ENCODE assay signal across 36 cellular contexts in genomic region chr17:79127534-79128135, GRCh38.
"Had no signal": no experiment of that assay in that cellular context is flagged by ENCODE, and none has a peak within 500 bp of the region (broad histone marks: within the 10 kb centered on the region; RNA-seq: fewer than 3 reads in every experiment).

No MANE protein-coding gene starts in this region.

- H3K9me3 Mint-ChIP-seq: activated B cell treated with CpG ODN at 0.5 μM for 24 hours; activated CD4-positive, alpha-beta memory T cell treated with anti-CD3 and anti-CD28 coated beads for 36 hours; activated CD8-positive, alpha-beta T cell treated with anti-CD3 and anti-CD28 coated beads for 36 hours; activated naive CD4-positive, alpha-beta T cell treated with anti-CD3 and anti-CD28 coated beads, Interleukin-2, amount 10 ng/mL, durations not matched to agents 7 days and 5 days; activated naive CD4-positive, alpha-beta T cell treated with anti-CD3 and anti-CD28 coated beads, Interleukin-2, amount 50 U/mL, for 24 hours; activated naive CD8-positive, alpha-beta T cell treated with anti-CD3 and anti-CD28 coated beads, Interleukin-2, amount 10 ng/mL, durations not matched to agents 7 days and 5 days; activated naive CD8-positive, alpha-beta T cell treated with anti-CD3 and anti-CD28 coated beads, Interleukin-2, amount 50 U/mL, for 24 hours; activated T-cell treated with anti-CD3 and anti-CD28 coated beads, Interleukin-2, amount 50 U/mL, for 24 hours; activated T-helper 2 cell treated with anti-CD3 and anti-CD28 coated beads, Interferon-gamma antibody, Interleukin-2, Interleukin-4, amounts not matched to agents 10 μg/mL and 5 μg/mL and 100 μg/mL, durations not matched to agents 14 hours and 24 hours and 36 hours; central memory CD8-positive, alpha-beta T cell; T-helper 1 cell treated with Interleukin-12 subunit alpha and Interleukin-12 subunit beta and Interleukin-4 antibody, amounts not matched to agents 30 μg/mL and 1 μg/mL, for 36 hours; T-helper 2 cell treated with Interferon-gamma antibody and Interleukin-4, amounts not matched to agents 5 μg/mL and 100 μg/mL, for 36 hours had no signal

- H3K9me3 ChIP-seq: ascending aorta had no signal

- H3K27ac ChIP-seq: ascending aorta, cardiac muscle cell, VCaP had no signal

- H3K4me3 Mint-ChIP-seq: activated B cell treated with CpG ODN at 0.5 μM for 24 hours; activated CD4-positive, alpha-beta memory T cell treated with anti-CD3 and anti-CD28 coated beads for 36 hours; activated CD4-positive, alpha-beta T cell treated with anti-CD3 and anti-CD28 coated beads for 36 hours; activated CD8-positive, alpha-beta T cell treated with anti-CD3 and anti-CD28 coated beads for 36 hours; activated naive CD4-positive, alpha-beta T cell treated with anti-CD3 and anti-CD28 coated beads, Interleukin-2, amount 10 ng/mL, durations not matched to agents 7 days and 5 days; activated naive CD4-positive, alpha-beta T cell treated with anti-CD3 and anti-CD28 coated beads, Interleukin-2, amount 50 U/mL, for 24 hours; activated naive CD8-positive, alpha-beta T cell; activated naive CD8-positive, alpha-beta T cell treated with anti-CD3 and anti-CD28 coated beads, Interleukin-2, amount 10 ng/mL, durations not matched to agents 7 days and 5 days; activated naive CD8-positive, alpha-beta T cell treated with anti-CD3 and anti-CD28 coated beads, Interleukin-2, amount 50 U/mL, for 24 hours; activated T-cell treated with anti-CD3 and anti-CD28 coated beads, Interleukin-2, amount 50 U/mL, for 24 hours; brain; central memory CD8-positive, alpha-beta T cell; T-helper 1 cell treated with Interleukin-12 subunit alpha and Interleukin-12 subunit beta and Interleukin-4 antibody, amounts not matched to agents 30 μg/mL and 1 μg/mL, for 36 hours; T-helper 2 cell treated with Interferon-gamma antibody and Interleukin-4, amounts not matched to agents 5 μg/mL and 100 μg/mL, for 36 hours had no signal

- H3K4me3 ChIP-seq: ascending aorta, cardiac muscle cell had no signal

- H3K27me3 Mint-ChIP-seq: activated naive CD8-positive, alpha-beta T cell had no signal

- DNase-seq: activated B cell treated with CpG ODN at 0.5 μM for 24 hours; activated CD4-positive, alpha-beta memory T cell treated with anti-CD3 and anti-CD28 coated beads for 36 hours; activated CD4-positive, alpha-beta T cell treated with anti-CD3 and anti-CD28 coated beads for 36 hours; activated CD4-positive, alpha-beta T cell treated with anti-CD3 and anti-CD28 coated beads for 48 hours; activated CD4-positive, alpha-beta T cell treated with anti-CD3 and anti-CD28 coated beads, Interleukin-2, amount 50 U/mL, for 1 hour; activated CD4-positive, alpha-beta T cell treated with anti-CD3 and anti-CD28 coated beads, Interleukin-2, amount 50 U/mL, for 4 hours; activated CD4-positive, CD25-positive, alpha-beta regulatory T cell treated with anti-CD3 and anti-CD28 coated beads, Interleukin-2, amount 50 U/mL, for 72 hours; activated CD8-positive, alpha-beta memory T cell treated with anti-CD3 and anti-CD28 coated beads, Interleukin-2, amount 50 U/mL, for 4 hours; activated CD8-positive, alpha-beta T cell treated with anti-CD3 and anti-CD28 coated beads for 36 hours; activated effector memory CD4-positive, alpha-beta T cell treated with Interleukin-2 at 50 U/mL for 16 hours; activated gamma-delta T cell; activated naive CD4-positive, alpha-beta T cell treated with anti-CD3 and anti-CD28 coated beads, Interleukin-2, amount 10 ng/mL, durations not matched to agents 7 days and 5 days; activated naive CD4-positive, alpha-beta T cell treated with Interleukin-2 at 50 U/mL for 16 hours; activated naive CD8-positive, alpha-beta T cell treated with anti-CD3 and anti-CD28 coated beads, Interleukin-2, amount 10 ng/mL, durations not matched to agents 7 days and 5 days; activated naive CD8-positive, alpha-beta T cell treated with anti-CD3 and anti-CD28 coated beads, Interleukin-2, amount 50 U/mL, for 24 hours; activated T-cell treated with anti-CD3 and anti-CD28 coated beads for 4 hours; activated T-cell treated with anti-CD3 and anti-CD28 coated beads, Interleukin-2, amount 50 U/mL, for 24 hours; activated T-cell treated with anti-CD3 and anti-CD28 coated beads, Interleukin-2, amount 50 U/mL, for 48 hours; amygdala; anterior cingulate cortex; caudate nucleus; cerebellar nuclear complex; T-helper 2 cell; T-helper 9 cell had no signal

- H3K36me3 ChIP-seq: ascending aorta, cardiac muscle cell had no signal

- H3K4me1 Mint-ChIP-seq: activated B cell treated with CpG ODN at 0.5 μM for 24 hours; activated CD4-positive, alpha-beta T cell treated with anti-CD3 and anti-CD28 coated beads for 36 hours; activated naive CD4-positive, alpha-beta T cell treated with anti-CD3 and anti-CD28 coated beads, Interleukin-2, amount 10 ng/mL, durations not matched to agents 7 days and 5 days; activated naive CD4-positive, alpha-beta T cell treated with anti-CD3 and anti-CD28 coated beads, Interleukin-2, amount 50 U/mL, for 24 hours; activated naive CD8-positive, alpha-beta T cell treated with anti-CD3 and anti-CD28 coated beads, Interleukin-2, amount 10 ng/mL, durations not matched to agents 7 days and 5 days; activated naive CD8-positive, alpha-beta T cell treated with anti-CD3 and anti-CD28 coated beads, Interleukin-2, amount 50 U/mL, for 24 hours; brain; central memory CD8-positive, alpha-beta T cell had no signal

- H3K27ac Mint-ChIP-seq: activated B cell treated with CpG ODN at 0.5 μM for 24 hours; activated CD4-positive, alpha-beta memory T cell treated with anti-CD3 and anti-CD28 coated beads for 36 hours; activated CD4-positive, alpha-beta T cell treated with anti-CD3 and anti-CD28 coated beads for 36 hours; activated CD8-positive, alpha-beta T cell treated with anti-CD3 and anti-CD28 coated beads for 36 hours; activated naive CD4-positive, alpha-beta T cell treated with anti-CD3 and anti-CD28 coated beads, Interleukin-2, amount 10 ng/mL, durations not matched to agents 7 days and 5 days; activated naive CD4-positive, alpha-beta T cell treated with anti-CD3 and anti-CD28 coated beads, Interleukin-2, amount 50 U/mL, for 24 hours; activated naive CD8-positive, alpha-beta T cell; activated naive CD8-positive, alpha-beta T cell treated with anti-CD3 and anti-CD28 coated beads, Interleukin-2, amount 10 ng/mL, durations not matched to agents 7 days and 5 days; activated naive CD8-positive, alpha-beta T cell treated with anti-CD3 and anti-CD28 coated beads, Interleukin-2, amount 50 U/mL, for 24 hours; activated T-cell treated with anti-CD3 and anti-CD28 coated beads, Interleukin-2, amount 50 U/mL, for 24 hours; activated T-helper 2 cell treated with anti-CD3 and anti-CD28 coated beads, Interferon-gamma antibody, Interleukin-2, Interleukin-4, amounts not matched to agents 10 μg/mL and 5 μg/mL and 100 μg/mL, durations not matched to agents 14 hours and 24 hours and 36 hours; T-helper 1 cell treated with Interleukin-12 subunit alpha and Interleukin-12 subunit beta and Interleukin-4 antibody, amounts not matched to agents 30 μg/mL and 1 μg/mL, for 36 hours; T-helper 2 cell treated with Interferon-gamma antibody and Interleukin-4, amounts not matched to agents 5 μg/mL and 100 μg/mL, for 36 hours had no signal

- FAIRE-seq: bronchial epithelial cell, TTC549 had no signal

- H3K36me3 Mint-ChIP-seq: activated CD4-positive, alpha-beta memory T cell treated with anti-CD3 and anti-CD28 coated beads for 36 hours; activated naive CD4-positive, alpha-beta T cell treated with anti-CD3 and anti-CD28 coated beads, Interleukin-2, amount 10 ng/mL, durations not matched to agents 7 days and 5 days; activated naive CD4-positive, alpha-beta T cell treated with anti-CD3 and anti-CD28 coated beads, Interleukin-2, amount 50 U/mL, for 24 hours; activated naive CD8-positive, alpha-beta T cell; activated naive CD8-positive, alpha-beta T cell treated with anti-CD3 and anti-CD28 coated beads, Interleukin-2, amount 10 ng/mL, durations not matched to agents 7 days and 5 days; brain had no signal

- H3K4me1 ChIP-seq: ascending aorta had no signal

- H3K27me3 ChIP-seq: ascending aorta, cardiac muscle cell had no signal
